Comparison of ENCODE assay signal across 1 cellular context in the genomic region with DNA sequence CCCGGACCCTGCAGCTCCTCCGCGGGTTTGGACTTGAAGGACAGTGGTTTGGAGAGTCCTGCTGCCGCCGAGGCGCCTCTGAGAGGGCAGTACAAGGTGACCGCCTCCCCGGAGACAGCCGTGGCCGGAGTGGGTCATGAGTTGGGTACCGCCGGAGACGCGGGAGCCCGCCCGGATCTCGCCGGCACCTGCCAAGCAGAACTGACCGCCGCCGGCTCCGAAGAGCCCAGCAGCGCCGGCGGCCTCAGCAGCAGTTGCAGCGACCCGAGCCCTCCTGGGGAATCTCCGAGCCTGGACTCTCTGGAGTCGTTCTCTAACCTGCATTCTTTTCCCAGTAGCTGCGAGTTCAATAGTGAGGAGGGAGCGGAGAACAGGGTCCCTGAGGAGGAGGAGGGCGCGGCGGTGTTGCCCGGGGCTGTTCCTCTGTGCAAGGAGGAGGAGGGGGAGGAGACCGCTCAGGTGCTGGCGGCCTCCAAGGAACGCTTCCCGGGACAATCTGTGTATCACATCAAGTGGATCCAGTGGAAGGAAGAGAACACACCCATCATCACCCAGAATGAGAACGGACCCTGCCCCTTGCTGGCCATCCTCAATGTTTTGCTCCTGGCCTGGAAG.
TF ChIP-seq lines count a peak whose summit lies in the region.

No MANE protein-coding gene starts in this region.

TF ChIP-seq in HEK293, 187 proteins besides CTCF, POLR2A, EP300 and RAD21 (continued from another document and continues in another):
- peak; percentile 84 for TF ChIP-seq PRDM10 (tag by site-specific recombination; IDR thresholded peaks at IDR 0.05)
- no peak for TF ChIP-seq ZNF76 (tag by site-specific recombination; IDR thresholded peaks at IDR 0.05; ENCODE audit: borderline replicate concordance, low read depth)
- TF ChIP-seq, protein P1, sequence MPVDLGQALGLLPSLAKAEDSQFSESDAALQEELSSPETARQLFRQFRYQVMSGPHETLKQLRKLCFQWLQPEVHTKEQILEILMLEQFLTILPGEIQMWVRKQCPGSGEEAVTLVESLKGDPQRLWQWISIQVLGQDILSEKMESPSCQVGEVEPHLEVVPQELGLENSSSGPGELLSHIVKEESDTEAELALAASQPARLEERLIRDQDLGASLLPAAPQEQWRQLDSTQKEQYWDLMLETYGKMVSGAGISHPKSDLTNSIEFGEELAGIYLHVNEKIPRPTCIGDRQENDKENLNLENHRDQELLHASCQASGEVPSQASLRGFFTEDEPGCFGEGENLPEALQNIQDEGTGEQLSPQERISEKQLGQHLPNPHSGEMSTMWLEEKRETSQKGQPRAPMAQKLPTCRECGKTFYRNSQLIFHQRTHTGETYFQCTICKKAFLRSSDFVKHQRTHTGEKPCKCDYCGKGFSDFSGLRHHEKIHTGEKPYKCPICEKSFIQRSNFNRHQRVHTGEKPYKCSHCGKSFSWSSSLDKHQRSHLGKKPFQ (tag by site-specific recombination; IDR thresholded peaks at IDR 0.05), result no peak
- TF ChIP-seq ZNF140 (tag by site-specific recombination; IDR thresholded peaks at IDR 0.05), result no peak
- peak; percentile 72; the same call in 1 of the 2 replicates for TF ChIP-seq ZNF341 (tag by site-specific recombination; IDR thresholded peaks at IDR 0.05; ENCODE audit: low read depth)
- TF ChIP-seq ZNF561 (tag by site-specific recombination; IDR thresholded peaks at IDR 0.05; ENCODE audit: borderline replicate concordance), result no peak
- no peak for TF ChIP-seq ZSCAN18 (tag by site-specific recombination; IDR thresholded peaks at IDR 0.05)
- no peak for TF ChIP-seq ZBTB1 (tag by site-specific recombination; IDR thresholded peaks at IDR 0.05)
- no peak for TF ChIP-seq ZNF426 (tag by site-specific recombination; IDR thresholded peaks at IDR 0.05)
- TF ChIP-seq ZNF335 (tag by site-specific recombination; conservative IDR thresholded peaks at IDR 0.05), result no peak
- TF ChIP-seq ZNF776 (tag by site-specific recombination; IDR thresholded peaks at IDR 0.05; ENCODE audit: borderline replicate concordance), result no peak
- no peak for TF ChIP-seq ZNF350 (tag by site-specific recombination; IDR thresholded peaks at IDR 0.05)
- TF ChIP-seq, protein P2, sequence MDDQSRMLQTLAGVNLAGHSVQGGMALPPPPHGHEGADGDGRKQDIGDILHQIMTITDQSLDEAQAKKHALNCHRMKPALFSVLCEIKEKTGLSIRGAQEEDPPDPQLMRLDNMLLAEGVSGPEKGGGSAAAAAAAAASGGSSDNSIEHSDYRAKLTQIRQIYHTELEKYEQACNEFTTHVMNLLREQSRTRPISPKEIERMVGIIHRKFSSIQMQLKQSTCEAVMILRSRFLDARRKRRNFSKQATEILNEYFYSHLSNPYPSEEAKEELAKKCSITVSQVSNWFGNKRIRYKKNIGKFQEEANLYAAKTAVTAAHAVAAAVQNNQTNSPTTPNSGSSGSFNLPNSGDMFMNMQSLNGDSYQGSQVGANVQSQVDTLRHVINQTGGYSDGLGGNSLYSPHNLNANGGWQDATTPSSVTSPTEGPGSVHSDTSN (CRISPR knock-in tag; IDR thresholded peaks at IDR 0.05), result no peak
- TF ChIP-seq ZNF23 (tag by site-specific recombination; IDR thresholded peaks at IDR 0.05; ENCODE audit: borderline replicate concordance), result no peak
- no peak for TF ChIP-seq GFI1B (tag by site-specific recombination; IDR thresholded peaks at IDR 0.05)
- no peak for TF ChIP-seq ZNF433 (tag by site-specific recombination; IDR thresholded peaks at IDR 0.05; ENCODE audit: low read depth)
- TF ChIP-seq ZNF221 (tag by site-specific recombination; IDR thresholded peaks at IDR 0.05; ENCODE audit: borderline replicate concordance), result no peak
- TF ChIP-seq, protein P3, sequence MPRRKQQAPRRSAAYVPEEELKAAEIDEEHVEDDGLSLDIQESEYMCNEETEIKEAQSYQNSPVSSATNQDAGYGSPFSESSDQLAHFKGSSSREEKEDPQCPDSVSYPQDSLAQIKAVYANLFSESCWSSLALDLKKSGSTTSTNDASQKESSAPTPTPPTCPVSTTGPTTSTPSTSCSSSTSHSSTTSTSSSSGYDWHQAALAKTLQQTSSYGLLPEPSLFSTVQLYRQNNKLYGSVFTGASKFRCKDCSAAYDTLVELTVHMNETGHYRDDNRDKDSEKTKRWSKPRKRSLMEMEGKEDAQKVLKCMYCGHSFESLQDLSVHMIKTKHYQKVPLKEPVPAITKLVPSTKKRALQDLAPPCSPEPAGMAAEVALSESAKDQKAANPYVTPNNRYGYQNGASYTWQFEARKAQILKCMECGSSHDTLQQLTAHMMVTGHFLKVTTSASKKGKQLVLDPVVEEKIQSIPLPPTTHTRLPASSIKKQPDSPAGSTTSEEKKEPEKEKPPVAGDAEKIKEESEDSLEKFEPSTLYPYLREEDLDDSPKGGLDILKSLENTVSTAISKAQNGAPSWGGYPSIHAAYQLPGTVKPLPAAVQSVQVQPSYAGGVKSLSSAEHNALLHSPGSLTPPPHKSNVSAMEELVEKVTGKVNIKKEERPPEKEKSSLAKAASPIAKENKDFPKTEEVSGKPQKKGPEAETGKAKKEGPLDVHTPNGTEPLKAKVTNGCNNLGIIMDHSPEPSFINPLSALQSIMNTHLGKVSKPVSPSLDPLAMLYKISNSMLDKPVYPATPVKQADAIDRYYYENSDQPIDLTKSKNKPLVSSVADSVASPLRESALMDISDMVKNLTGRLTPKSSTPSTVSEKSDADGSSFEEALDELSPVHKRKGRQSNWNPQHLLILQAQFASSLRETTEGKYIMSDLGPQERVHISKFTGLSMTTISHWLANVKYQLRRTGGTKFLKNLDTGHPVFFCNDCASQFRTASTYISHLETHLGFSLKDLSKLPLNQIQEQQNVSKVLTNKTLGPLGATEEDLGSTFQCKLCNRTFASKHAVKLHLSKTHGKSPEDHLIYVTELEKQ (tag by site-specific recombination; IDR thresholded peaks at IDR 0.05; ENCODE audit: borderline replicate concordance), result no peak
- TF ChIP-seq ZNF610 (tag by site-specific recombination; IDR thresholded peaks at IDR 0.05; ENCODE audit: borderline replicate concordance), result no peak
- TF ChIP-seq, protein P4, sequence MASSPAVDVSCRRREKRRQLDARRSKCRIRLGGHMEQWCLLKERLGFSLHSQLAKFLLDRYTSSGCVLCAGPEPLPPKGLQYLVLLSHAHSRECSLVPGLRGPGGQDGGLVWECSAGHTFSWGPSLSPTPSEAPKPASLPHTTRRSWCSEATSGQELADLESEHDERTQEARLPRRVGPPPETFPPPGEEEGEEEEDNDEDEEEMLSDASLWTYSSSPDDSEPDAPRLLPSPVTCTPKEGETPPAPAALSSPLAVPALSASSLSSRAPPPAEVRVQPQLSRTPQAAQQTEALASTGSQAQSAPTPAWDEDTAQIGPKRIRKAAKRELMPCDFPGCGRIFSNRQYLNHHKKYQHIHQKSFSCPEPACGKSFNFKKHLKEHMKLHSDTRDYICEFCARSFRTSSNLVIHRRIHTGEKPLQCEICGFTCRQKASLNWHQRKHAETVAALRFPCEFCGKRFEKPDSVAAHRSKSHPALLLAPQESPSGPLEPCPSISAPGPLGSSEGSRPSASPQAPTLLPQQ (tag by site-specific recombination; IDR thresholded peaks at IDR 0.05), result no peak
- peak; percentile 31; the same call in 1 of the 2 replicates for TF ChIP-seq ZBTB17 (tag by site-specific recombination; IDR thresholded peaks at IDR 0.05)
- TF ChIP-seq KLF17 (tag by site-specific recombination; IDR thresholded peaks at IDR 0.05), result no peak
- no peak for TF ChIP-seq ZNF514 (tag by site-specific recombination; IDR thresholded peaks at IDR 0.05)
- no peak for TF ChIP-seq ZNF645 (tag by site-specific recombination; IDR thresholded peaks at IDR 0.05)
- TF ChIP-seq HOXA7 (CRISPR knock-in tag; IDR thresholded peaks at IDR 0.05; ENCODE audit: borderline replicate concordance), result no peak
- TF ChIP-seq ZNF529 (tag by site-specific recombination; IDR thresholded peaks at IDR 0.05; ENCODE audit: insufficient replicate concordance), result no peak
- TF ChIP-seq, protein P5, sequence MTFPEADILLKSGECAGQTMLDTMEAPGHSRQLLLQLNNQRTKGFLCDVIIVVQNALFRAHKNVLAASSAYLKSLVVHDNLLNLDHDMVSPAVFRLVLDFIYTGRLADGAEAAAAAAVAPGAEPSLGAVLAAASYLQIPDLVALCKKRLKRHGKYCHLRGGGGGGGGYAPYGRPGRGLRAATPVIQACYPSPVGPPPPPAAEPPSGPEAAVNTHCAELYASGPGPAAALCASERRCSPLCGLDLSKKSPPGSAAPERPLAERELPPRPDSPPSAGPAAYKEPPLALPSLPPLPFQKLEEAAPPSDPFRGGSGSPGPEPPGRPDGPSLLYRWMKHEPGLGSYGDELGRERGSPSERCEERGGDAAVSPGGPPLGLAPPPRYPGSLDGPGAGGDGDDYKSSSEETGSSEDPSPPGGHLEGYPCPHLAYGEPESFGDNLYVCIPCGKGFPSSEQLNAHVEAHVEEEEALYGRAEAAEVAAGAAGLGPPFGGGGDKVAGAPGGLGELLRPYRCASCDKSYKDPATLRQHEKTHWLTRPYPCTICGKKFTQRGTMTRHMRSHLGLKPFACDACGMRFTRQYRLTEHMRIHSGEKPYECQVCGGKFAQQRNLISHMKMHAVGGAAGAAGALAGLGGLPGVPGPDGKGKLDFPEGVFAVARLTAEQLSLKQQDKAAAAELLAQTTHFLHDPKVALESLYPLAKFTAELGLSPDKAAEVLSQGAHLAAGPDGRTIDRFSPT (tag by site-specific recombination; IDR thresholded peaks at IDR 0.05), result no peak
- no peak for TF ChIP-seq ZNF155 (tag by site-specific recombination; IDR thresholded peaks at IDR 0.05)
- no peak for TF ChIP-seq SCRT2 (tag by site-specific recombination; IDR thresholded peaks at IDR 0.05)
- no peak for TF ChIP-seq ZNF274 (IDR thresholded peaks at IDR 0.05; ENCODE audit: low read length)
- TF ChIP-seq ZNF274 (tag by site-specific recombination; IDR thresholded peaks at IDR 0.05; ENCODE audit: borderline replicate concordance), result no peak
- TF ChIP-seq, protein P6, sequence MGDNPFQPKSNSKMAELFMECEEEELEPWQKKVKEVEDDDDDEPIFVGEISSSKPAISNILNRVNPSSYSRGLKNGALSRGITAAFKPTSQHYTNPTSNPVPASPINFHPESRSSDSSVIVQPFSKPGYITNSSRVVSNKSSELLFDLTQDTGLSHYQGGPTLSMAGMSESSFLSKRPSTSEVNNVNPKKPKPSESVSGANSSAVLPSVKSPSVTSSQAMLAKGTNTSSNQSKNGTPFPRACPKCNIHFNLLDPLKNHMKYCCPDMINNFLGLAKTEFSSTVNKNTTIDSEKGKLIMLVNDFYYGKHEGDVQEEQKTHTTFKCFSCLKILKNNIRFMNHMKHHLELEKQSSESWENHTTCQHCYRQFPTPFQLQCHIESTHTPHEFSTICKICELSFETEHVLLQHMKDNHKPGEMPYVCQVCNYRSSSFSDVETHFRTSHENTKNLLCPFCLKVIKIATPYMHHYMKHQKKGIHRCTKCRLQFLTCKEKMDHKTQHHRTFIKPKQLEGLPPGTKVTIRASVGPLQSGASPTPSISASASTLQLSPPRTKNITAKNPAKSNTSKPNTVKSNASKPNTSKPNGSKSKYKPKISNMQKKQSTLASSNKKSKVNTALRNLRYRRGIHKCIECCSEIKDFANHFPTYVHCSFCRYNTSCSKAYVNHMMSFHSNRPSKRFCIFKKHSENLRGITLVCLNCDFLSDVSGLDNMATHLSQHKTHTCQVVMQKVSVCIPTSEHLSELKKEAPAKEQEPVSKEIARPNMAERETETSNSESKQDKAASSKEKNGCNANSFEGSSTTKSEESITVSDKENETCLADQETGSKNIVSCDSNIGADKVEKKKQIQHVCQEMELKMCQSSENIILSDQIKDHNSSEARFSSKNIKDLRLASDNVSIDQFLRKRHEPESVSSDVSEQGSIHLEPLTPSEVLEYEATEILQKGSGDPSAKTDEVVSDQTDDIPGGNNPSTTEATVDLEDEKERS (tag by site-specific recombination; IDR thresholded peaks at IDR 0.05), result no peak
- TF ChIP-seq ZBTB48 (tag by site-specific recombination; IDR thresholded peaks at IDR 0.05), result peak; percentile 49; the same call in 1 of the 2 replicates
